In genomic region chr14:49920935-49921334, GRCh38 we compare ENCODE assay signal across 25 cellular contexts. TPM values are rescaled to one million over a fixed set of nuclear protein-coding genes. Genes with fewer than 3 reads are reported as not detected.
A peak's percentile ranks its signal among the peaks of the same experiment; 100 is the strongest.
DNase-seq lines count a peak whose midpoint lies in the region; ATAC-seq, FAIRE-seq and TF ChIP-seq lines count a peak whose summit lies in the region.
"Had no signal": no experiment of that assay in that cellular context is flagged by ENCODE, and none has a peak within 500 bp of the region (broad histone marks: within the 10 kb centered on the region; RNA-seq: fewer than 3 reads in every experiment).

No MANE protein-coding gene starts in this region.

- H3K36me3 ChIP-seq in SK-N-MC (ENCODE audit: insufficient read depth, low read length) (no peaks in the 10 kb centered on the region), thyroid gland (no peaks in the 10 kb centered on the region), small intestine (ENCODE audit: control insufficient read depth in 2 of 2, insufficient read depth in 2 of 2, low read length in 2 of 2) (no peaks in the 10 kb centered on the region)
- H3K36me3 ChIP-seq: adrenal gland had no signal

- H3K27me3 ChIP-seq in thyroid gland, result no peaks in the 10 kb centered on the region
- no peaks in the 10 kb centered on the region for H3K27me3 ChIP-seq in small intestine (ENCODE audit: control insufficient read depth in 2 of 2, insufficient read depth in 2 of 2, low read length in 2 of 2)
- H3K27me3 ChIP-seq: adrenal gland had no signal

- peak overlapping the region in 4 of 8 donors; percentile 4 to 70 (median 44) for H3K4me3 Mint-ChIP-seq in naive B cell
- H3K4me3 Mint-ChIP-seq: activated CD4-positive, alpha-beta T cell treated with anti-CD3 and anti-CD28 coated beads, Interleukin-2, amount 10 ng/mL, durations not matched to agents 7 days and 5 days; neural crest cell; stimulated activated naive CD8-positive, alpha-beta T cell treated with anti-CD3 and anti-CD28 coated beads, Interleukin-15, Interleukin-2, amounts not matched to agents 100 ng/mL and 50 ng/mL, for 24 hours; T-cell; type B pancreatic cell had no signal

- H3K4me3 ChIP-seq in SK-N-MC, result no peak overlapping the region
- no peak overlapping the region for H3K4me3 ChIP-seq in thyroid gland (replicated peaks in 1 of 3)
- no peak overlapping the region for H3K4me3 ChIP-seq in small intestine (ENCODE audit: low read depth in 1 of 2, low read length in 2 of 2)
- H3K4me3 ChIP-seq: adrenal gland had no signal

- WGBS in thyroid gland, 2 donors, result 92 to 96% methylated on average over 2 of the region's 2 CpGs
- 85 to 96% (median 89%) methylated on average over 2 of the region's 2 CpGs for WGBS in small intestine, 3 donors

- H3K4me1 ChIP-seq in thyroid gland, result no peaks in the 10 kb centered on the region
- H3K4me1 ChIP-seq in small intestine (ENCODE audit: control insufficient read depth in 2 of 2, insufficient read depth in 1 of 2, low read depth in 1 of 2, low read length in 1 of 2), result peaks cover 0 to 2% of the 10 kb centered on the region in 2 donors
- H3K4me1 ChIP-seq: adrenal gland had no signal

- H3K9me3 Mint-ChIP-seq in naive B cell, result no peaks in the 10 kb centered on the region
- H3K9me3 Mint-ChIP-seq: activated CD4-positive, alpha-beta T cell treated with anti-CD3 and anti-CD28 coated beads, Interleukin-2, amount 10 ng/mL, durations not matched to agents 7 days and 5 days; stimulated activated naive CD8-positive, alpha-beta T cell treated with anti-CD3 and anti-CD28 coated beads, Interleukin-15, Interleukin-2, amounts not matched to agents 100 ng/mL and 50 ng/mL, for 24 hours; T-cell had no signal

- ATAC-seq in GM21619 (IDR thresholded peaks at IDR 0.05; ENCODE audit: unreplicated experiment), result peak; percentile 53
- ATAC-seq in naive B cell (ENCODE audit: low read depth in 2 of 2), result peak; percentile 90 to 92
- ATAC-seq: left cardiac atrium, T-cell had no signal

- no peaks in the 10 kb centered on the region for H3K36me3 Mint-ChIP-seq in naive B cell
- H3K36me3 Mint-ChIP-seq: T-cell, type B pancreatic cell had no signal

- TF ChIP-seq CTCF in thyroid gland (IDR thresholded peaks at IDR 0.05), result no peak

- FAIRE-seq in GM12891 (lab: Jason Lieb, UNC), result no peak
- FAIRE-seq in small intestine (lab: Jason Lieb, UNC), result no peak
- FAIRE-seq: bronchial epithelial cell, endometrium had no signal

- H3K9me3 ChIP-seq in SK-N-MC (ENCODE audit: low read depth, low read length), result no peaks in the 10 kb centered on the region
- H3K9me3 ChIP-seq in thyroid gland, result no peaks in the 10 kb centered on the region
- no peaks in the 10 kb centered on the region for H3K9me3 ChIP-seq in small intestine (ENCODE audit: control insufficient read depth, low read depth)
- H3K9me3 ChIP-seq: adrenal gland had no signal

- H3K4me1 Mint-ChIP-seq in naive B cell, result peaks cover 23 to 43% (median 40%) of the 10 kb centered on the region in 3 donors
- H3K4me1 Mint-ChIP-seq: neural crest cell had no signal

- H3K27ac Mint-ChIP-seq in naive B cell, result peak overlapping the region; percentile 73 to 90 (median 89)
- H3K27ac Mint-ChIP-seq: activated CD4-positive, alpha-beta T cell treated with anti-CD3 and anti-CD28 coated beads, Interleukin-2, amount 10 ng/mL, durations not matched to agents 7 days and 5 days; progenitor cell of endocrine pancreas; T-cell had no signal

- no peak overlapping the region for H3K9ac ChIP-seq in SK-N-MC (ENCODE audit: insufficient read length)

- no peaks in the 10 kb centered on the region for H3K27me3 Mint-ChIP-seq in naive B cell
- H3K27me3 Mint-ChIP-seq: activated CD4-positive, alpha-beta T cell treated with anti-CD3 and anti-CD28 coated beads, Interleukin-2, amount 10 ng/mL, durations not matched to agents 7 days and 5 days; progenitor cell of endocrine pancreas; stimulated activated naive CD8-positive, alpha-beta T cell treated with anti-CD3 and anti-CD28 coated beads, Interleukin-15, Interleukin-2, amounts not matched to agents 100 ng/mL and 50 ng/mL, for 24 hours; T-cell; type B pancreatic cell had no signal

- intact Hi-C loops in thyroid gland (cut with DNase I), result no loop called here

- DNase-seq in GM12891 (ENCODE audit: insufficient read length, low spot score) (peak; percentile 18), SK-N-MC (ENCODE audit: low read depth, low spot score) (no peak), naive B cell (peak; percentile 54), thyroid gland (no peak), occipital lobe (lab: John Stamatoyannopoulos, UW) (no peak), small intestine (no peak)
- DNase-seq: activated CD4-positive, alpha-beta T cell treated with anti-CD3 and anti-CD28 coated beads, Interleukin-2, amount 10 ng/mL, durations not matched to agents 7 days and 5 days; activated gamma-delta T cell; adrenal gland; cortex of kidney; DND-41; glutamatergic neuron; Karpas-422; left cardiac atrium; midbrain; NCI-H524 treated with DMSO at 0.1 percent for 48 hours; Right ventricle myocardium superior; T-cell had no signal

- TF ChIP-seq POLR2A in GM12891 (IDR thresholded peaks at IDR 0.05; ENCODE audit: low read depth, low read length) (no peak), thyroid gland (IDR thresholded peaks at IDR 0.05) (no peak)

- H3K27ac ChIP-seq in SK-N-MC (peak overlapping the region; percentile 62; the same call in 1 of the 2 replicates), thyroid gland (no peak overlapping the region), small intestine (ENCODE audit: low read depth in 1 of 2, low read length in 1 of 2) (no peak overlapping the region)
- H3K27ac ChIP-seq: adrenal gland had no signal

TF ChIP-seq in GM12891, 5 proteins besides CTCF, POLR2A, EP300 and RAD21:
- TF ChIP-seq TAF1 (IDR thresholded peaks at IDR 0.05; ENCODE audit: low read depth, low read length), result no peak
- no peak for TF ChIP-seq POLR2AphosphoS5 (IDR thresholded peaks at IDR 0.05; ENCODE audit: low read depth, low read length)
- no peak for TF ChIP-seq PAX5 (IDR thresholded peaks at IDR 0.05; ENCODE audit: insufficient read depth, low read length, severe bottlenecking)
- TF ChIP-seq POU2F2 (IDR thresholded peaks at IDR 0.05; ENCODE audit: low read depth, low read length), result no peak
- 0 out of 2 replicates have a peak, but pooled peaks have one; percentile 9 for TF ChIP-seq SPI1 (IDR thresholded peaks at IDR 0.05; ENCODE audit: low read depth, low read length)

RNA-seq across cellular contexts. Expression of gene ARF6, which starts 28.1 kb away (rescaled TPM):
- 46.5 TPM for polyA plus RNA-seq in GM12891 (2012; ENCODE audit: low read depth, missing spikeins)
- 100 to 1,000 TPM; 161 to 190 (median 184) TPM for polyA plus RNA-seq in naive B cell (ENCODE audit: low read depth in 6 of 6)
- 10 to 100 TPM; 35.6 to 59.4 (median 48.5) TPM for total RNA-seq in thyroid gland
- 61.3 TPM for total RNA-seq in occipital lobe
- polyA plus RNA-seq in small intestine, result 10 to 100 TPM; 51.9 to 65.4 (median 64.6) TPM

Comparison
In these comparisons a context has a peak if more than half of its experiments do, and no peak if none do; other contexts are left out.
1. DNase-seq: peak in GM12891 (single experiment) and naive B cell (single experiment); none in SK-N-MC (single experiment), thyroid gland (0 of 2), occipital lobe (single experiment) and small intestine (single experiment).